Comparison of ENCODE assay signal across 8 cellular contexts in the genomic region with DNA sequence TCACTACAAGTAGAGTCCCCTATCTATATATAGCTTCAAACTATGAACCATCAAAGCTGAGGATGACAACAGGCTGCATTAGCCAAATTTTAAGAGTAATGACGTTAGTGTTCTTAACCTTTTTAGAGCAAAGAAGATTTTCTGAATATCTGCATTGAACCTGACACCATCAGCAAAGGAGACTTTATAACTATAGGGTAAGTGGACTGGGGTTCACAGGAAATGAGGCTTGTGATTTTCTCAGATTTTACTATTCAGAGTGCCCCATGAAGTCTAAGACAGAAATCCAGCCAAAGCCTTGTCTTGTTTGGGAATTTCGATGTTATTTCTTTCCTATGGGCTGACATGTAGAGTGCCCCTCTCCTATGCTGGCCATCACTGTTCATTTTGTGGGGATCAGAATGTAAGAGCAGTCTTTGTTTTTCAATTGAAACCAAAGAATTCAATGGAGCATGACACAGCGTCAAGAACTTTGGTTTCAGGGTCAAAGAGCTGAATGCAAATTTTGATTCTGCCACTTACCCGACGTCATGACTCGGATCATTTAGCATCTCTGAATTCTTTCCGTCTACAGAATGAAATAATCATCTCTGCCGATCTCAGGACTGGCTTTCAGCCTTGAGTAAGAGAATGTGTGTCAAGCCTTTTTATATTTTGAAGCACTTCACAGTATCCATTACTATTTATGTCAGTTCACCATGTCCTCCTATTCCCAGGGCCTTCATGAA. TPM values are rescaled to one million over a fixed set of nuclear protein-coding genes. Genes with fewer than 3 reads are reported as not detected.
DNase-seq lines count a peak whose midpoint lies in the region; ATAC-seq and TF ChIP-seq lines count a peak whose summit lies in the region.

No MANE protein-coding gene starts in this region.

- DNase-seq in GM12864 (ENCODE audit: low read depth) (peak; percentile 24), memory B cell (ENCODE audit: low spot score in 2 of 2) (peak; percentile 40 to 68), COLO829 (ENCODE audit: low spot score) (no peak), Ammon's horn (ENCODE audit: low spot score) (no peak), suprapubic skin (ENCODE audit: low spot score in 2 of 2) (no peak)
- no peak for DNase-seq in activated naive CD4-positive, alpha-beta T cell treated with Interleukin-2 at 50 U/mL for 16 hours

- H3K4me3 ChIP-seq in GM12864 (ENCODE audit: low read depth, low read length) (no peak overlapping the region), OCI-LY3 (ENCODE audit: low read length) (no peak overlapping the region), suprapubic skin (no peak overlapping the region)

- no peak overlapping the region for H3K9ac ChIP-seq in OCI-LY3 (ENCODE audit: low read length)

- TF ChIP-seq EP300 in suprapubic skin (IDR thresholded peaks at IDR 0.05): no peak

- ATAC-seq in GM21515 (IDR thresholded peaks at IDR 0.05; ENCODE audit: unreplicated experiment) (peak; percentile 77), memory B cell (ENCODE audit: low read depth) (peak; percentile 81)

- H3K4me1 ChIP-seq in OCI-LY3 (ENCODE audit: low read length) (peaks cover 13% of the 10 kb centered on the region), suprapubic skin (peaks cover 10% of the 10 kb centered on the region)

- peak overlapping the region; percentile 98 for H3K27ac Mint-ChIP-seq in memory B cell

- peaks cover 13% of the 10 kb centered on the region for H3K4me1 Mint-ChIP-seq in memory B cell

- H3K36me3 ChIP-seq in OCI-LY3 (replicated peaks; ENCODE audit: low read depth, low read length): peaks cover 5% of the 10 kb centered on the region
- H3K36me3 ChIP-seq in suprapubic skin: peaks cover 13% of the 10 kb centered on the region

- no peak overlapping the region for H2AFZ ChIP-seq in OCI-LY3 (ENCODE audit: low read depth, low read length)

- peaks cover 3% of the 10 kb centered on the region for H3K36me3 Mint-ChIP-seq in memory B cell

- peak overlapping the region; percentile 38 for H3K4me2 ChIP-seq in OCI-LY3 (ENCODE audit: low read length)

- H3K27me3 ChIP-seq in OCI-LY3 (ENCODE audit: low read depth, low read length) (no peaks in the 10 kb centered on the region), suprapubic skin (no peaks in the 10 kb centered on the region)

- WGBS in suprapubic skin: 71% methylated on average over 8 of the region's 8 CpGs

- H3K4me3 Mint-ChIP-seq in memory B cell: peak overlapping the region; percentile 49

- no peaks in the 10 kb centered on the region for H4K20me1 ChIP-seq in OCI-LY3 (ENCODE audit: insufficient read depth, low read length)

- H3K9me3 ChIP-seq in OCI-LY3 (ENCODE audit: insufficient read depth, low read length): no peaks in the 10 kb centered on the region
- H3K9me3 ChIP-seq in suprapubic skin: no peaks in the 10 kb centered on the region

- TF ChIP-seq CTCF in GM12864 (IDR thresholded peaks at IDR 0.05; ENCODE audit: low read depth, low read length, missing control alignments) (no peak), OCI-LY3 (IDR thresholded peaks at IDR 0.05; ENCODE audit: low read depth, low read length) (no peak), suprapubic skin (IDR thresholded peaks at IDR 0.05) (no peak)

- H3K27me3 Mint-ChIP-seq in memory B cell: no peaks in the 10 kb centered on the region

- no peaks in the 10 kb centered on the region for H3K9me3 Mint-ChIP-seq in memory B cell

- no peak for TF ChIP-seq POLR2A in suprapubic skin (IDR thresholded peaks at IDR 0.05)

- H3K27ac ChIP-seq in OCI-LY3 (ENCODE audit: low read length): peak overlapping the region; percentile 6; the same call in 1 of the 2 replicates
- H3K27ac ChIP-seq in suprapubic skin: no peak overlapping the region

- H3K79me2 ChIP-seq in OCI-LY3 (ENCODE audit: low read length): no peaks in the 10 kb centered on the region

RNA-seq across cellular contexts. Expression of a gene that starts 52.7 kb away (rescaled TPM):
- total RNA-seq in suprapubic skin: 10 to 100 TPM; 12.5 to 45.2 (median 17.9) TPM

RNA-seq across cellular contexts. Expression of a gene that starts 58.9 kb away (rescaled TPM):
- total RNA-seq in suprapubic skin: not detected

Comparison
In these comparisons a context has a peak if more than half of its experiments do, and no peak if none do; other contexts are left out.
1. DNase-seq: peak in GM12864 (single experiment) and memory B cell (2 of 2); none in COLO829 (single experiment), Ammon's horn (single experiment), activated naive CD4-positive, alpha-beta T cell treated with Interleukin-2 at 50 U/mL for 16 hours (single experiment) and suprapubic skin (0 of 2).